1 cellular context compared by ENCODE assay signal in the genomic region with DNA sequence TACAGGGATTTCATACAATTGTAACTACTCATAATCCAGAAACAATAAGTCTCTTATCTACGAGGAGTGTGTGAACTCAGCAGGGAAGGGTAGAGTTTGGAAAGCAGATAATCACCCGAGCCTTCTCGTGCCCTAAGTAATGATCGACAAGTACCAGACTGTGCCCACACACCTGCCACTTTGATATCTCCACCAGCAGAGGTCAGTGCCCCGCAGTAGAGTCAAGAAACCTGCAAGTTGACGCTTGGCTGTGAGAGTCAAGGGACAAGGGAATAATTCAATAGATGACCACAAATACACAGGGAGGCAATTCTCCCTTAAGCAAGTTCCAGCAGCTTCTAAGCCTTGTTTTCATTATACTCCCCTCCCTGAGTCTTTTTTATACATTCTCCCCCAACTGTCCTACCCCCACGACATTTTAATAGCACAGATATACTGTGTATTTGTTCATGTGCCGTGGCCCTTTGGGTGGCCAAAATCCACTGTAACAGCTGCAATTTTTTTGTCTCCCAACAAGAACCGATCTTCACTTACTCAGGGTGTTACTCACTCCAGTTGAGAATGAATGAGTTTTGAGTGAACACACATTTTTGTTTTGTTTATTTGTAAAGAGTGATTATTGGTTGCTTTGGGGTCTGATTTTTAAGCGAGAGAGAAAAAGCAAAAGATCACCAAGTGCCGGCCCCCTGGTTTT.
TF ChIP-seq lines count a peak whose summit lies in the region.

No MANE protein-coding gene starts in this region.

TF ChIP-seq in GM12878, 131 proteins besides CTCF, POLR2A, EP300 and RAD21 (continued from another document):
- TF ChIP-seq ASH2L (IDR thresholded peaks at IDR 0.05; ENCODE audit: borderline replicate concordance, low read depth) (no peak), BMI1 (IDR thresholded peaks at IDR 0.05; ENCODE audit: borderline replicate concordance) (no peak), CHD4 (IDR thresholded peaks at IDR 0.05) (no peak), NR2F1 (conservative IDR thresholded peaks at IDR 0.05) (no peak), ESRRA (IDR thresholded peaks at IDR 0.05; ENCODE audit: low read length) (no peak), KLF5 (IDR thresholded peaks at IDR 0.05; ENCODE audit: partially characterized antibody) (no peak), ZNF24 (IDR thresholded peaks at IDR 0.05) (no peak)
- TF ChIP-seq, protein P1, sequence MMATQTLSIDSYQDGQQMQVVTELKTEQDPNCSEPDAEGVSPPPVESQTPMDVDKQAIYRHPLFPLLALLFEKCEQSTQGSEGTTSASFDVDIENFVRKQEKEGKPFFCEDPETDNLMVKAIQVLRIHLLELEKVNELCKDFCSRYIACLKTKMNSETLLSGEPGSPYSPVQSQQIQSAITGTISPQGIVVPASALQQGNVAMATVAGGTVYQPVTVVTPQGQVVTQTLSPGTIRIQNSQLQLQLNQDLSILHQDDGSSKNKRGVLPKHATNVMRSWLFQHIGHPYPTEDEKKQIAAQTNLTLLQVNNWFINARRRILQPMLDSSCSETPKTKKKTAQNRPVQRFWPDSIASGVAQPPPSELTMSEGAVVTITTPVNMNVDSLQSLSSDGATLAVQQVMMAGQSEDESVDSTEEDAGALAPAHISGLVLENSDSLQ (IDR thresholded peaks at IDR 0.05), result no peak
- TF ChIP-seq, protein P2, sequence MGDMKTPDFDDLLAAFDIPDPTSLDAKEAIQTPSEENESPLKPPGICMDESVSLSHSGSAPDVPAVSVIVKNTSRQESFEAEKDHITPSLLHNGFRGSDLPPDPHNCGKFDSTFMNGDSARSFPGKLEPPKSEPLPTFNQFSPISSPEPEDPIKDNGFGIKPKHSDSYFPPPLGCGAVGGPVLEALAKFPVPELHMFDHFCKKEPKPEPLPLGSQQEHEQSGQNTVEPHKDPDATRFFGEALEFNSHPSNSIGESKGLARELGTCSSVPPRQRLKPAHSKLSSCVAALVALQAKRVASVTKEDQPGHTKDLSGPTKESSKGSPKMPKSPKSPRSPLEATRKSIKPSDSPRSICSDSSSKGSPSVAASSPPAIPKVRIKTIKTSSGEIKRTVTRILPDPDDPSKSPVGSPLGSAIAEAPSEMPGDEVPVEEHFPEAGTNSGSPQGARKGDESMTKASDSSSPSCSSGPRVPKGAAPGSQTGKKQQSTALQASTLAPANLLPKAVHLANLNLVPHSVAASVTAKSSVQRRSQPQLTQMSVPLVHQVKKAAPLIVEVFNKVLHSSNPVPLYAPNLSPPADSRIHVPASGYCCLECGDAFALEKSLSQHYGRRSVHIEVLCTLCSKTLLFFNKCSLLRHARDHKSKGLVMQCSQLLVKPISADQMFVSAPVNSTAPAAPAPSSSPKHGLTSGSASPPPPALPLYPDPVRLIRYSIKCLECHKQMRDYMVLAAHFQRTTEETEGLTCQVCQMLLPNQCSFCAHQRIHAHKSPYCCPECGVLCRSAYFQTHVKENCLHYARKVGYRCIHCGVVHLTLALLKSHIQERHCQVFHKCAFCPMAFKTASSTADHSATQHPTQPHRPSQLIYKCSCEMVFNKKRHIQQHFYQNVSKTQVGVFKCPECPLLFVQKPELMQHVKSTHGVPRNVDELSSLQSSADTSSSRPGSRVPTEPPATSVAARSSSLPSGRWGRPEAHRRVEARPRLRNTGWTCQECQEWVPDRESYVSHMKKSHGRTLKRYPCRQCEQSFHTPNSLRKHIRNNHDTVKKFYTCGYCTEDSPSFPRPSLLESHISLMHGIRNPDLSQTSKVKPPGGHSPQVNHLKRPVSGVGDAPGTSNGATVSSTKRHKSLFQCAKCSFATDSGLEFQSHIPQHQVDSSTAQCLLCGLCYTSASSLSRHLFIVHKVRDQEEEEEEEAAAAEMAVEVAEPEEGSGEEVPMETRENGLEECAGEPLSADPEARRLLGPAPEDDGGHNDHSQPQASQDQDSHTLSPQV (IDR thresholded peaks at IDR 0.05), result no peak
TF ChIP-seq in GM12878: peak in this region for 0.
